13 cellular contexts compared by ENCODE assay signal in genomic region chr19:28103916-28104315, GRCh38.
"Had no signal": no experiment of that assay in that cellular context is flagged by ENCODE, and none has a peak within 500 bp of the region (broad histone marks: within the 10 kb centered on the region; RNA-seq: fewer than 3 reads in every experiment).

No MANE protein-coding gene starts in this region.

- H3K27ac ChIP-seq: esophagus muscularis mucosa, pancreas, testis had no signal

- H3K4me3 ChIP-seq: esophagus muscularis mucosa, pancreas, testis had no signal

- H3K4me1 Mint-ChIP-seq: stimulated activated naive CD8-positive, alpha-beta T cell treated with anti-CD3 and anti-CD28 coated beads, Interleukin-15, amount 100 ng/mL, for 72 hours had no signal

- DNase-seq: activated effector memory CD4-positive, alpha-beta T cell treated with anti-CD3 and anti-CD28 coated beads, Interleukin-2, amount 50 U/mL, for 16 hours; activated T-cell treated with anti-CD3 and anti-CD28 coated beads, Interleukin-2, amount 50 U/mL, for 24 hours; kidney; left ventricle myocardium superior; mesenchymal stem cell; pancreas; stimulated activated CD4-positive, alpha-beta T cell treated with anti-CD3 and anti-CD28 coated beads, Interleukin-15, amount 100 ng/mL, for 24 hours; stimulated activated CD4-positive, alpha-beta T cell treated with anti-CD3 and anti-CD28 coated beads, Interleukin-4, amount 100 ng/mL, for 4 hours; stimulated activated naive CD8-positive, alpha-beta T cell treated with anti-CD3 and anti-CD28 coated beads, Interleukin-15, amount 100 ng/mL, for 72 hours; T-helper 2 cell; testis had no signal

- H3K36me3 Mint-ChIP-seq: activated naive CD4-positive, alpha-beta T cell treated with anti-CD3 and anti-CD28 coated beads, Interleukin-2, amount 50 U/mL, for 72 hours had no signal

- H3K4me1 ChIP-seq: esophagus muscularis mucosa, pancreas, testis had no signal

- H3K27me3 Mint-ChIP-seq: activated T-cell treated with anti-CD3 and anti-CD28 coated beads, Interleukin-2, amount 50 U/mL, for 24 hours; stimulated activated naive CD8-positive, alpha-beta T cell treated with anti-CD3 and anti-CD28 coated beads, Interleukin-15, amount 100 ng/mL, for 72 hours had no signal

- ATAC-seq: activated naive CD4-positive, alpha-beta T cell treated with anti-CD3 and anti-CD28 coated beads, Interleukin-2, amount 50 U/mL, for 72 hours; left ventricle myocardium superior; pancreas; stimulated activated naive CD8-positive, alpha-beta T cell treated with anti-CD3 and anti-CD28 coated beads, Interleukin-15, amount 100 ng/mL, for 72 hours had no signal

- H3K9me3 ChIP-seq: esophagus muscularis mucosa, testis had no signal

- H3K4me3 Mint-ChIP-seq: activated T-cell treated with anti-CD3 and anti-CD28 coated beads, Interleukin-2, amount 50 U/mL, for 24 hours; stimulated activated naive CD8-positive, alpha-beta T cell treated with anti-CD3 and anti-CD28 coated beads, Interleukin-15, amount 100 ng/mL, for 72 hours had no signal

- H3K27ac Mint-ChIP-seq: activated naive CD4-positive, alpha-beta T cell treated with anti-CD3 and anti-CD28 coated beads, Interleukin-2, amount 50 U/mL, for 72 hours; activated T-cell treated with anti-CD3 and anti-CD28 coated beads, Interleukin-2, amount 50 U/mL, for 24 hours; stimulated activated naive CD8-positive, alpha-beta T cell treated with anti-CD3 and anti-CD28 coated beads, Interleukin-15, amount 100 ng/mL, for 72 hours had no signal

- H3K36me3 ChIP-seq: esophagus muscularis mucosa, pancreas had no signal

- H3K27me3 ChIP-seq: pancreas, testis had no signal
